29 cellular contexts compared by ENCODE assay signal in genomic region chr1:20072771-20073170, GRCh38. TPM values are rescaled to one million over a fixed set of nuclear protein-coding genes. Genes with fewer than 3 reads are reported as not detected.
"Had no signal": no experiment of that assay in that cellular context is flagged by ENCODE, and none has a peak within 500 bp of the region (broad histone marks: within the 10 kb centered on the region; RNA-seq: fewer than 3 reads in every experiment).

No MANE protein-coding gene starts in this region.

- H3K27ac Mint-ChIP-seq: activated naive CD4-positive, alpha-beta T cell treated with anti-CD3 and anti-CD28 coated beads for 36 hours; activated naive CD8-positive, alpha-beta T cell; activated T-helper 17 cell treated with anti-CD3 and anti-CD28 coated beads, Interleukin-2, amount 50 U/mL, for 72 hours; T-helper 1 cell treated with Interleukin-12 subunit alpha and Interleukin-12 subunit beta and Interleukin-4 antibody, amounts not matched to agents 30 μg/mL and 1 μg/mL, for 36 hours had no signal

- H3K27me3 ChIP-seq: breast epithelium, MG63, SJSA1 had no signal

- H3K4me3 ChIP-seq: breast epithelium, MG63, SJSA1 had no signal

- H3K9me3 ChIP-seq: breast epithelium, MG63, SJSA1 had no signal

- H3K4me1 ChIP-seq: breast epithelium, SJSA1 had no signal

- H3K27ac ChIP-seq: KMS-11, SJSA1 had no signal

- H3K36me3 ChIP-seq: breast epithelium, MG63, SJSA1 had no signal

- ATAC-seq: activated T-helper 17 cell treated with anti-CD3 and anti-CD28 coated beads, Interleukin-2, amount 50 U/mL, for 72 hours; Panc1; Right ventricle myocardium inferior; SK-N-SH treated with all-trans-retinoic acid at 6 μM for 48 hours had no signal

- H3K9me3 Mint-ChIP-seq: activated naive CD4-positive, alpha-beta T cell treated with anti-CD3 and anti-CD28 coated beads for 36 hours; activated T-helper 17 cell treated with anti-CD3 and anti-CD28 coated beads, Interleukin-2, amount 50 U/mL, for 72 hours; T-helper 1 cell treated with Interleukin-12 subunit alpha and Interleukin-12 subunit beta and Interleukin-4 antibody, amounts not matched to agents 30 μg/mL and 1 μg/mL, for 36 hours had no signal

- DNase-seq: activated CD4-positive, alpha-beta T cell treated with anti-CD3 and anti-CD28 coated beads for 48 hours; activated CD4-positive, alpha-beta T cell treated with anti-CD3 and anti-CD28 coated beads, Interleukin-2, amount 50 U/mL, for 48 hours; activated CD4-positive, CD25-positive, alpha-beta regulatory T cell treated with anti-CD3 and anti-CD28 coated beads, Interleukin-2, amount 50 U/mL, for 72 hours; activated gamma-delta T cell; activated naive CD4-positive, alpha-beta T cell treated with anti-CD3 and anti-CD28 coated beads for 36 hours; activated T-cell treated with anti-CD3 and anti-CD28 coated beads for 4 hours; activated T-cell treated with anti-CD3 and anti-CD28 coated beads, Interleukin-2, amount 50 U/mL, for 48 hours; central memory CD4-positive, alpha-beta T cell; MG63; NCI-H1092 treated with DMSO at 0.1 percent for 48 hours; NCI-H1417 treated with DMSO at 0.1 percent for 48 hours; NCI-H1694 treated with DMSO at 0.1 percent for 48 hours; NCI-H2029 treated with DMSO at 0.1 percent for 48 hours; NCI-H345; NCI-H510A; NCI-H526 treated with DMSO at 0.1 percent for 48 hours; NK-92 treated with Interleukin-12 subunit alpha and Interleukin-12 subunit beta, amount 100 ng/mL, for 24 hours; OCI-M1; RPMI8226; SW 1271 had no signal

- H3K36me3 Mint-ChIP-seq: activated naive CD8-positive, alpha-beta T cell had no signal

- H3K4me3 Mint-ChIP-seq: activated naive CD4-positive, alpha-beta T cell treated with anti-CD3 and anti-CD28 coated beads for 36 hours; activated naive CD8-positive, alpha-beta T cell; activated T-helper 17 cell treated with anti-CD3 and anti-CD28 coated beads, Interleukin-2, amount 50 U/mL, for 72 hours; T-helper 1 cell treated with Interleukin-12 subunit alpha and Interleukin-12 subunit beta and Interleukin-4 antibody, amounts not matched to agents 30 μg/mL and 1 μg/mL, for 36 hours had no signal

RNA-seq across cellular contexts. Expression of gene PLA2G5, which starts 2.8 kb away (rescaled TPM):
- total RNA-seq: activated naive CD4-positive, alpha-beta T cell treated with anti-CD3 and anti-CD28 coated beads for 36 hours; activated T-helper 17 cell treated with anti-CD3 and anti-CD28 coated beads, Interleukin-2, amount 50 U/mL, for 72 hours; SJSA1 had no signal

RNA-seq across cellular contexts. Expression of gene PLA2G2D, which starts 46.6 kb away (rescaled TPM):
- total RNA-seq: activated T-helper 17 cell treated with anti-CD3 and anti-CD28 coated beads, Interleukin-2, amount 50 U/mL, for 72 hours; Right ventricle myocardium inferior; SJSA1 had no signal
